ENCODE assay signal across 17 cellular contexts in the genomic region with DNA sequence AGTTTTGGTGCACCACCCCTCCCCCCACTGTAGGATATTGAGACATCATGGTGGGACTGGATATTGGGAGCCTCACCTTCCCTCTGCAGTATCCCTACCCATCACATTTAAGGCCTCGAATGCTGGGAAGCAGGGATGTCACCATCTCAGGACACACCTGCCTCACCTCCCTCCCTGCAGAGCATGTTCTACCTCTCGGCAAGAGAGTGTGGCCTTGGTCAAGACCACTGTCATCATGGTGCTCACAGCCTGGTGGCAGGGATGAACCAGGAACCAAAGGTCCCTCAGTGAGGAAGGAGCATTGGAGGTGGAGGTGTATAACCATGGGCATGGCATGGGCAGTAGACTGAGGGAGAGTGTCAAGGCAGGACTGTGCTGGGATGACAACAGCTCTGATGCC.
A peak's percentile ranks its signal among the peaks of the same experiment; 100 is the strongest.
DNase-seq lines count a peak whose midpoint lies in the region; ATAC-seq and TF ChIP-seq lines count a peak whose summit lies in the region.
"Had no signal": no experiment of that assay in that cellular context is flagged by ENCODE, and none has a peak within 500 bp of the region (broad histone marks: within the 10 kb centered on the region; RNA-seq: fewer than 3 reads in every experiment).

No MANE protein-coding gene starts in this region.

- peaks cover 16% of the 10 kb centered on the region for H3K36me3 Mint-ChIP-seq in endothelial cell (ENCODE audit: low read depth, unreplicated experiment)
- H3K36me3 Mint-ChIP-seq: CD14-positive monocyte; CD4-positive, alpha-beta memory T cell had no signal

- no peaks in the 10 kb centered on the region for H3K4me1 Mint-ChIP-seq in endothelial cell (ENCODE audit: unreplicated experiment)
- H3K4me1 Mint-ChIP-seq: CD4-positive, alpha-beta memory T cell had no signal

- peaks cover 56% of the 10 kb centered on the region for H3K4me1 ChIP-seq in cardiac muscle cell (ENCODE audit: low read depth)
- no peaks in the 10 kb centered on the region for H3K4me1 ChIP-seq in sigmoid colon
- H3K4me1 ChIP-seq: A549 had no signal

- in situ Hi-C loops in KBM-7 (cut with MboI; ENCODE audit: low pct_unique_long_range_greater_than_20kb, low sequenced_read_pairs) = no loop called here

- H3K27ac ChIP-seq in cardiac muscle cell = peak overlapping the region; percentile 82
- H3K27ac ChIP-seq in sigmoid colon = no peak overlapping the region
- H3K27ac ChIP-seq: 22Rv1, A549 had no signal

- intact Hi-C loops in cardiac septum (cut with DNase I) (no loop called here), sigmoid colon (cut with DNase I) (no loop called here)

- TF ChIP-seq POLR2A in sigmoid colon (IDR thresholded peaks at IDR 0.05) (no peak), erythroblast (IDR thresholded peaks at IDR 0.05; ENCODE audit: low read length) (no peak)

- no peak for DNase-seq in cardiac muscle cell (ENCODE audit: low read depth in 1 of 2, low spot score in 1 of 2)
- DNase-seq in cardiac septum (ENCODE audit: low spot score) = no peak
- no peak for DNase-seq in endothelial cell (ENCODE audit: low spot score)
- peak; percentile 20 for DNase-seq in sigmoid colon
- DNase-seq in erythroblast (lab: John Stamatoyannopoulos, UW) = no peak
- no peak for DNase-seq in KBM-7
- DNase-seq: AML-193; CD4-positive, alpha-beta memory T cell; DMS153; DMS79; GDM1; GOT3 had no signal

- peak overlapping the region; percentile 57 for H3K4me3 Mint-ChIP-seq in endothelial cell (ENCODE audit: unreplicated experiment)
- H3K4me3 Mint-ChIP-seq: CD14-positive monocyte had no signal

- H3K4me3 ChIP-seq in cardiac muscle cell (no peak overlapping the region), sigmoid colon (no peak overlapping the region)
- H3K4me3 ChIP-seq: A549 had no signal

- H3K27me3 Mint-ChIP-seq in endothelial cell (ENCODE audit: unreplicated experiment) = peaks cover 4% of the 10 kb centered on the region

- no peak for ATAC-seq in HG02588 (IDR thresholded peaks at IDR 0.05; ENCODE audit: unreplicated experiment)
- ATAC-seq: A549, HCT116 had no signal

- H3K9me3 ChIP-seq in cardiac muscle cell (ENCODE audit: low read depth) = no peaks in the 10 kb centered on the region
- no peaks in the 10 kb centered on the region for H3K9me3 ChIP-seq in sigmoid colon
- H3K9me3 ChIP-seq: A549 had no signal

- WGBS in sigmoid colon, 2 donors = 81 to 90% methylated on average over 2 of the region's 2 CpGs

- peaks cover 4% of the 10 kb centered on the region for H3K9me3 Mint-ChIP-seq in endothelial cell (ENCODE audit: unreplicated experiment)
- H3K9me3 Mint-ChIP-seq: CD14-positive monocyte; CD4-positive, alpha-beta memory T cell had no signal

- H3K36me3 ChIP-seq in cardiac muscle cell (no peaks in the 10 kb centered on the region), sigmoid colon (no peaks in the 10 kb centered on the region)

- no peak overlapping the region for H3K27ac Mint-ChIP-seq in endothelial cell (ENCODE audit: unreplicated experiment)
- H3K27ac Mint-ChIP-seq: CD14-positive monocyte; CD4-positive, alpha-beta memory T cell had no signal

- TF ChIP-seq CTCF in cardiac muscle cell (IDR thresholded peaks at IDR 0.05; ENCODE audit: low read depth, low read length) = no peak
- TF ChIP-seq CTCF in endothelial cell (IDR thresholded peaks at IDR 0.05; ENCODE audit: unreplicated experiment) = no peak
- TF ChIP-seq CTCF in sigmoid colon (IDR thresholded peaks at IDR 0.05) = no peak

- H3K27me3 ChIP-seq in cardiac muscle cell (no peaks in the 10 kb centered on the region), sigmoid colon (no peaks in the 10 kb centered on the region)

- no peak for TF ChIP-seq EP300 in sigmoid colon (IDR thresholded peaks at IDR 0.05)
